ENCODE assay signal across 28 cellular contexts in the genomic region with DNA sequence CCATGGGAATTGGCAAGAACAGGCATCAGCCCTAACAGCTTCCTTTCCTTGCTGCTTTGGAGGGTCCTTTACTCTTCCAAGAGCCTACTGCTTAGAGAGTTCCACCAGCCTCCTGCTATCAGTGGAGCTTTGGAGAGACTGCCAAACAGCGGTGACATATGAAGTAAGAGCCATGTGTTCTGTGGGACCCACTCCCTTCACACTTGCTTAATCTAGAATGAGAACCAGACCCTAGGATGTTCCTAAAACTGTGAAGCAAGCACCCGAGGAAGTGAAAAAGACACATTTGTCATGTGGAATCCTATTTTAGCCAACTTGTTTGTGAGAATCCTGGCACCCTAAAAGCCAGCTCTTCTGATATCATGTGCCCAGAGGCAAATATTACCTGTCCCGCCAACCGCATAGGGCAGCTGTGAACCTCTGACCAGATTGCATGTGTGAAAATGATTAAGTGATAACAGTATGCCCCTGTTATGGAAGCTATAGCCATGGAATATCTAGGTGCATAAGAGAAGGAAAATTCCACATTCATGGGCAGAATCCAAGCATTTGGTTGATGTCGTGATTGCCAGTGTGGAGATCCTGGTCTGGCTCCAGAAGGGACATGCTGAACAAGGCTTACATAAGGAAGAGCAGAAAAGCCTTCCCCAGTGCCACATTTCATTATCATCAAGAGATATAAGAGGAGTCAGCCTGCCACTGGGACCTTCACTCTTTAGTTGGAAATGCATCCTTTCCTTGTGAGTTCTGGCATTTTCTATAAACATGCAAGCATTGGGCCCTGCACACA. TPM values are rescaled to one million over a fixed set of nuclear protein-coding genes. Genes with fewer than 3 reads are reported as not detected.
"Had no signal": no experiment of that assay in that cellular context is flagged by ENCODE, and none has a peak within 500 bp of the region (broad histone marks: within the 10 kb centered on the region; RNA-seq: fewer than 3 reads in every experiment).

No MANE protein-coding gene starts in this region.

- H3K4me1 Mint-ChIP-seq: activated CD4-positive, alpha-beta T cell treated with anti-CD3 and anti-CD28 coated beads, Interleukin-2, amount 10 ng/mL, durations not matched to agents 7 days and 5 days; activated CD8-positive, alpha-beta memory T cell treated with anti-CD3 and anti-CD28 coated beads, Interleukin-2, amount 10 ng/mL, durations not matched to agents 7 days and 5 days; activated naive CD4-positive, alpha-beta T cell treated with anti-CD3 and anti-CD28 coated beads, Interleukin-2, amount 50 U/mL, for 24 hours; nephron had no signal

- H3K27me3 Mint-ChIP-seq: activated CD4-positive, alpha-beta T cell treated with anti-CD3 and anti-CD28 coated beads, Interleukin-2, amount 10 ng/mL, durations not matched to agents 7 days and 5 days; activated CD8-positive, alpha-beta memory T cell treated with anti-CD3 and anti-CD28 coated beads, Interleukin-2, amount 10 ng/mL, durations not matched to agents 7 days and 5 days; activated CD8-positive, alpha-beta T cell treated with anti-CD3 and anti-CD28 coated beads for 36 hours; activated naive CD4-positive, alpha-beta T cell treated with anti-CD3 and anti-CD28 coated beads, Interleukin-2, amount 50 U/mL, for 24 hours had no signal

- H3K27ac Mint-ChIP-seq: activated CD4-positive, alpha-beta T cell treated with anti-CD3 and anti-CD28 coated beads, Interleukin-2, amount 10 ng/mL, durations not matched to agents 7 days and 5 days; activated CD8-positive, alpha-beta memory T cell treated with anti-CD3 and anti-CD28 coated beads, Interleukin-2, amount 10 ng/mL, durations not matched to agents 7 days and 5 days; activated CD8-positive, alpha-beta T cell treated with anti-CD3 and anti-CD28 coated beads for 36 hours; activated naive CD4-positive, alpha-beta T cell treated with anti-CD3 and anti-CD28 coated beads, Interleukin-2, amount 50 U/mL, for 24 hours; activated T-helper 1 cell treated with anti-CD3 and anti-CD28 coated beads, Interleukin-12 subunit alpha, Interleukin-12 subunit beta, Interleukin-2, Interleukin-4 antibody, amounts not matched to agents 30 ng/mL and 10 ng/mL and 1 ng/mL, durations not matched to agents 14 hours and 24 hours and 36 hours; nephron; stimulated activated naive CD8-positive, alpha-beta T cell treated with anti-CD3 and anti-CD28 coated beads, Interleukin-15, Interleukin-2, amounts not matched to agents 100 ng/mL and 50 ng/mL, for 24 hours had no signal

- H3K36me3 Mint-ChIP-seq: activated CD8-positive, alpha-beta memory T cell treated with anti-CD3 and anti-CD28 coated beads, Interleukin-2, amount 10 ng/mL, durations not matched to agents 7 days and 5 days had no signal

- H3K4me3 Mint-ChIP-seq: activated CD4-positive, alpha-beta T cell treated with anti-CD3 and anti-CD28 coated beads, Interleukin-2, amount 10 ng/mL, durations not matched to agents 7 days and 5 days; activated CD8-positive, alpha-beta memory T cell treated with anti-CD3 and anti-CD28 coated beads, Interleukin-2, amount 10 ng/mL, durations not matched to agents 7 days and 5 days; activated CD8-positive, alpha-beta T cell treated with anti-CD3 and anti-CD28 coated beads for 36 hours; activated naive CD4-positive, alpha-beta T cell treated with anti-CD3 and anti-CD28 coated beads, Interleukin-2, amount 50 U/mL, for 24 hours; activated T-helper 1 cell treated with anti-CD3 and anti-CD28 coated beads, Interleukin-12 subunit alpha, Interleukin-12 subunit beta, Interleukin-2, Interleukin-4 antibody, amounts not matched to agents 30 ng/mL and 10 ng/mL and 1 ng/mL, durations not matched to agents 14 hours and 24 hours and 36 hours; nephron; stimulated activated naive CD8-positive, alpha-beta T cell treated with anti-CD3 and anti-CD28 coated beads, Interleukin-15, Interleukin-2, amounts not matched to agents 100 ng/mL and 50 ng/mL, for 24 hours had no signal

- H3K27ac ChIP-seq: left ventricle myocardium inferior, neutrophil, pancreas, right lobe of liver, skin epidermis, transverse colon, vagina, WERI-Rb-1 had no signal

- DNase-seq: activated CD4-positive, alpha-beta T cell treated with anti-CD3 and anti-CD28 coated beads, Interleukin-2, amount 10 ng/mL, durations not matched to agents 7 days and 5 days; activated CD4-positive, CD25-positive, alpha-beta regulatory T cell treated with anti-CD3 and anti-CD28 coated beads, Interleukin-2, amount 50 U/mL, for 72 hours; activated CD8-positive, alpha-beta memory T cell treated with anti-CD3 and anti-CD28 coated beads, Interleukin-2, amount 10 ng/mL, durations not matched to agents 7 days and 5 days; activated CD8-positive, alpha-beta T cell treated with anti-CD3 and anti-CD28 coated beads for 36 hours; activated gamma-delta T cell treated with Interleukin-2 at 50 U/mL for 16 hours; activated T-cell treated with anti-CD3 and anti-CD28 coated beads for 4 hours; cerebellar nuclear complex; effector CD4-positive, alpha-beta T cell; left ventricle myocardium inferior; mammary epithelial cell; pancreas; right lobe of liver; stimulated activated CD4-positive, alpha-beta T cell treated with anti-CD3 and anti-CD28 coated beads, Interleukin-1b, Interleukin-23, amount 100 ng/mL, for 48 hours; T-helper 1 cell; transverse colon; WERI-Rb-1 had no signal

- ATAC-seq: activated CD8-positive, alpha-beta memory T cell treated with anti-CD3 and anti-CD28 coated beads, Interleukin-2, amount 10 ng/mL, durations not matched to agents 7 days and 5 days; activated CD8-positive, alpha-beta T cell treated with anti-CD3 and anti-CD28 coated beads for 36 hours; right lobe of liver had no signal

RNA-seq across cellular contexts. Expression of gene RCVRN, which starts 18.7 kb away (rescaled TPM):
- total RNA-seq: activated CD4-positive, alpha-beta T cell treated with anti-CD3 and anti-CD28 coated beads, Interleukin-2, amount 10 ng/mL, durations not matched to agents 7 days and 5 days; activated CD8-positive, alpha-beta memory T cell treated with anti-CD3 and anti-CD28 coated beads, Interleukin-2, amount 10 ng/mL, durations not matched to agents 7 days and 5 days; activated CD8-positive, alpha-beta T cell treated with anti-CD3 and anti-CD28 coated beads for 36 hours; activated T-helper 1 cell treated with anti-CD3 and anti-CD28 coated beads, Interleukin-12 subunit alpha, Interleukin-12 subunit beta, Interleukin-2, Interleukin-4 antibody, amounts not matched to agents 30 ng/mL and 10 ng/mL and 1 ng/mL, durations not matched to agents 14 hours and 24 hours and 36 hours; astrocyte; epithelial cell of proximal tubule; fibroblast of villous mesenchyme; mammary epithelial cell; myocyte; pancreas; pulmonary artery endothelial cell; right lobe of liver; transverse colon had no signal
